1 cellular context compared by ENCODE assay signal in the genomic region with DNA sequence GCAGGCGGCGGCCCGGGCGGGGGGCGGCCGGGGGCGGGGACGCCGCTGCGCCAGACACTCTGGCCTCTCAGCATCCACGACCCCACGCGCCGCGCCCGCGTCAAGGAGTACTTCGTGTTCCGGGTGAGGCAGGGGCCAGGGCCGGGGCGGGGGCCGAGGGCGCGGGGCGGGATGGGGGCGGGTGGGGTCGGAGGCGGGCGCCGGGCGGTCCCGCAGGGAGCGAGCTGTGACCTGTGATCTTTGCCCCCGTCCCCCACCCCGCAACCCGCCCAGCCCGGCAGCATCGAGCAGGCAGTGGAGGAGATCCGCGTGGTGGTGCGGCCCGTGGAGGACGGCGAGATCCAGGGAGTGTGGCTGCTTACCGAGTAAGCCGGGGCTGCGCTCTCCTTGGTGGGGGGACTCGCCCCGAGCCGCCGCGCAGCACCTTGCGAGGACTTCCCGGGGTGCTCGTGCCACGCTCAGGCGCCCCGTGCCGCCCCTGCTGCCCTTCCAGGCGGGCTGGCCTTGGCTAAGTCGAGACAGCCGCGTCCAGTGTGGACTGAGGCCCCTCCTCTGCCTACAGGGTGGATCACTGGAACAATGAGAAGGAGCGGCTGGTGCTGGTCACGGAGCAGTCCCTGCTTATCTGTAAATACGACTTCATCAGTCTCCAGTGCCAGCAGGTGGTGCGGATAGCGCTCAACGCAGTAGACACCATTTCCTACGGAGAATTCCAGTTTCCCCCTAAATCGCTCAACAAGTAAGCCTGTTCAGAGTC.
A peak's percentile ranks its signal among the peaks of the same experiment; 100 is the strongest.
TF ChIP-seq lines count a peak whose summit lies in the region.

No MANE protein-coding gene starts in this region.

TF ChIP-seq in HepG2, 621 proteins besides CTCF, POLR2A, EP300 and RAD21 (continues in another document):
- TF ChIP-seq ZSCAN22 (CRISPR knock-in tag; IDR thresholded peaks at IDR 0.05), result no peak
- no peak for TF ChIP-seq ZBTB43 (CRISPR knock-in tag; conservative IDR thresholded peaks at IDR 0.05)
- no peak for TF ChIP-seq DPF2 (CRISPR knock-in tag; IDR thresholded peaks at IDR 0.05; ENCODE audit: borderline replicate concordance, low read depth)
- no peak for TF ChIP-seq SP140L (CRISPR knock-in tag; IDR thresholded peaks at IDR 0.05; ENCODE audit: borderline replicate concordance)
- no peak for TF ChIP-seq NBN (conservative IDR thresholded peaks at IDR 0.05)
- no peak for TF ChIP-seq ZNF337 (CRISPR knock-in tag; IDR thresholded peaks at IDR 0.05; ENCODE audit: borderline replicate concordance, low read depth)
- no peak for TF ChIP-seq ZBTB49 (CRISPR knock-in tag; IDR thresholded peaks at IDR 0.05; ENCODE audit: borderline replicate concordance)
- TF ChIP-seq FOXA1 (IDR thresholded peaks at IDR 0.05), result no peak
- peak; percentile 52 for TF ChIP-seq FOXA1 (CRISPR knock-in tag; IDR thresholded peaks at IDR 0.05)
- no peak for TF ChIP-seq SOX13 (IDR thresholded peaks at IDR 0.05)
- peak in 1 of 2 experiments; percentile 62; a peak in 2 of 4 replicates for TF ChIP-seq SOX13 (CRISPR knock-in tag; conservative IDR thresholded peaks at IDR 0.05 in 1 of 2, IDR thresholded peaks at IDR 0.05 in 1 of 2)
- TF ChIP-seq SRY (CRISPR knock-in tag; IDR thresholded peaks at IDR 0.05), result no peak
- no peak; the same call in 1 of the 2 replicates for TF ChIP-seq ZNF792 (CRISPR knock-in tag; IDR thresholded peaks at IDR 0.05)
- TF ChIP-seq SOX6 (IDR thresholded peaks at IDR 0.05), result no peak
- TF ChIP-seq SOX6 (CRISPR knock-in tag; IDR thresholded peaks at IDR 0.05), result peak; percentile 78
- no peak for TF ChIP-seq RFX3 (CRISPR knock-in tag; IDR thresholded peaks at IDR 0.05)
- TF ChIP-seq MYNN (CRISPR knock-in tag; IDR thresholded peaks at IDR 0.05; ENCODE audit: low read depth), result no peak
- TF ChIP-seq ZNF10 (CRISPR knock-in tag; IDR thresholded peaks at IDR 0.05; ENCODE audit: borderline replicate concordance, low read depth), result no peak
- TF ChIP-seq ZNF431 (CRISPR knock-in tag; IDR thresholded peaks at IDR 0.05; ENCODE audit: borderline replicate concordance, low read depth), result no peak
- TF ChIP-seq RBAK (CRISPR knock-in tag; IDR thresholded peaks at IDR 0.05), result no peak
- no peak for TF ChIP-seq ATM (IDR thresholded peaks at IDR 0.05; ENCODE audit: borderline replicate concordance)
- TF ChIP-seq ZNF329 (CRISPR knock-in tag; IDR thresholded peaks at IDR 0.05; ENCODE audit: low read depth), result no peak
- TF ChIP-seq E2F2 (CRISPR knock-in tag; IDR thresholded peaks at IDR 0.05; ENCODE audit: borderline replicate concordance), result no peak
- no peak for TF ChIP-seq SSRP1 (CRISPR knock-in tag; IDR thresholded peaks at IDR 0.05)
- TF ChIP-seq, protein P1, sequence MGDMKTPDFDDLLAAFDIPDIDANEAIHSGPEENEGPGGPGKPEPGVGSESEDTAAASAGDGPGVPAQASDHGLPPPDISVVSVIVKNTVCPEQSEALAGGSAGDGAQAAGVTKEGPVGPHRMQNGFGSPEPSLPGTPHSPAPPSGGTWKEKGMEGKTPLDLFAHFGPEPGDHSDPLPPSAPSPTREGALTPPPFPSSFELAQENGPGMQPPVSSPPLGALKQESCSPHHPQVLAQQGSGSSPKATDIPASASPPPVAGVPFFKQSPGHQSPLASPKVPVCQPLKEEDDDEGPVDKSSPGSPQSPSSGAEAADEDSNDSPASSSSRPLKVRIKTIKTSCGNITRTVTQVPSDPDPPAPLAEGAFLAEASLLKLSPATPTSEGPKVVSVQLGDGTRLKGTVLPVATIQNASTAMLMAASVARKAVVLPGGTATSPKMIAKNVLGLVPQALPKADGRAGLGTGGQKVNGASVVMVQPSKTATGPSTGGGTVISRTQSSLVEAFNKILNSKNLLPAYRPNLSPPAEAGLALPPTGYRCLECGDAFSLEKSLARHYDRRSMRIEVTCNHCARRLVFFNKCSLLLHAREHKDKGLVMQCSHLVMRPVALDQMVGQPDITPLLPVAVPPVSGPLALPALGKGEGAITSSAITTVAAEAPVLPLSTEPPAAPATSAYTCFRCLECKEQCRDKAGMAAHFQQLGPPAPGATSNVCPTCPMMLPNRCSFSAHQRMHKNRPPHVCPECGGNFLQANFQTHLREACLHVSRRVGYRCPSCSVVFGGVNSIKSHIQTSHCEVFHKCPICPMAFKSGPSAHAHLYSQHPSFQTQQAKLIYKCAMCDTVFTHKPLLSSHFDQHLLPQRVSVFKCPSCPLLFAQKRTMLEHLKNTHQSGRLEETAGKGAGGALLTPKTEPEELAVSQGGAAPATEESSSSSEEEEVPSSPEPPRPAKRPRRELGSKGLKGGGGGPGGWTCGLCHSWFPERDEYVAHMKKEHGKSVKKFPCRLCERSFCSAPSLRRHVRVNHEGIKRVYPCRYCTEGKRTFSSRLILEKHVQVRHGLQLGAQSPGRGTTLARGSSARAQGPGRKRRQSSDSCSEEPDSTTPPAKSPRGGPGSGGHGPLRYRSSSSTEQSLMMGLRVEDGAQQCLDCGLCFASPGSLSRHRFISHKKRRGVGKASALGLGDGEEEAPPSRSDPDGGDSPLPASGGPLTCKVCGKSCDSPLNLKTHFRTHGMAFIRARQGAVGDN (CRISPR knock-in tag; IDR thresholded peaks at IDR 0.05), result peak; percentile 91
- 0 out of 2 replicates have a peak, but pooled peaks have one; percentile 30 for TF ChIP-seq SP2 (CRISPR knock-in tag; IDR thresholded peaks at IDR 0.05)
- no peak for TF ChIP-seq ELF3 (CRISPR knock-in tag; IDR thresholded peaks at IDR 0.05)
- TF ChIP-seq ZNF34 (CRISPR knock-in tag; IDR thresholded peaks at IDR 0.05; ENCODE audit: borderline replicate concordance), result no peak
- TF ChIP-seq ZNF562 (CRISPR knock-in tag; IDR thresholded peaks at IDR 0.05; ENCODE audit: borderline replicate concordance), result no peak
- TF ChIP-seq, protein P2, sequence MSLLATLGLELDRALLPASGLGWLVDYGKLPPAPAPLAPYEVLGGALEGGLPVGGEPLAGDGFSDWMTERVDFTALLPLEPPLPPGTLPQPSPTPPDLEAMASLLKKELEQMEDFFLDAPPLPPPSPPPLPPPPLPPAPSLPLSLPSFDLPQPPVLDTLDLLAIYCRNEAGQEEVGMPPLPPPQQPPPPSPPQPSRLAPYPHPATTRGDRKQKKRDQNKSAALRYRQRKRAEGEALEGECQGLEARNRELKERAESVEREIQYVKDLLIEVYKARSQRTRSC (CRISPR knock-in tag; IDR thresholded peaks at IDR 0.05; ENCODE audit: low read depth), result no peak
- TF ChIP-seq, protein P3, sequence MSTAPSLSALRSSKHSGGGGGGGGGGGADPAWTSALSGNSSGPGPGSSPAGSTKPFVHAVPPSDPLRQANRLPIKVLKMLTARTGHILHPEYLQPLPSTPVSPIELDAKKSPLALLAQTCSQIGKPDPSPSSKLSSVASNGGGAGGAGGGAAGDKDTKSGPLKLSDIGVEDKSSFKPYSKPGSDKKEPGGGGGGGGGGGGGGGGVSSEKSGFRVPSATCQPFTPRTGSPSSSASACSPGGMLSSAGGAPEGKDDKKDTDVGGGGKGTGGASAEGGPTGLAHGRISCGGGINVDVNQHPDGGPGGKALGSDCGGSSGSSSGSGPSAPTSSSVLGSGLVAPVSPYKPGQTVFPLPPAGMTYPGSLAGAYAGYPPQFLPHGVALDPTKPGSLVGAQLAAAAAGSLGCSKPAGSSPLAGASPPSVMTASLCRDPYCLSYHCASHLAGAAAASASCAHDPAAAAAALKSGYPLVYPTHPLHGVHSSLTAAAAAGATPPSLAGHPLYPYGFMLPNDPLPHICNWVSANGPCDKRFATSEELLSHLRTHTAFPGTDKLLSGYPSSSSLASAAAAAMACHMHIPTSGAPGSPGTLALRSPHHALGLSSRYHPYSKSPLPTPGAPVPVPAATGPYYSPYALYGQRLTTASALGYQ (CRISPR knock-in tag; IDR thresholded peaks at IDR 0.05), result no peak
- TF ChIP-seq CBX1 (IDR thresholded peaks at IDR 0.05; ENCODE audit: low read depth), result no peak
- TF ChIP-seq PLRG1 (conservative IDR thresholded peaks at IDR 0.05), result no peak
- TF ChIP-seq SALL2 (CRISPR knock-in tag; IDR thresholded peaks at IDR 0.05), result no peak
- TF ChIP-seq ZNF501 (CRISPR knock-in tag; IDR thresholded peaks at IDR 0.05), result no peak
- TF ChIP-seq ZBTB7A (CRISPR knock-in tag; IDR thresholded peaks at IDR 0.05), result no peak; the same call in 1 of the 2 replicates
- TF ChIP-seq ZNF460 (CRISPR knock-in tag; IDR thresholded peaks at IDR 0.05; ENCODE audit: borderline replicate concordance), result no peak
- TF ChIP-seq MTF1 (CRISPR knock-in tag; IDR thresholded peaks at IDR 0.05), result no peak
- 0 out of 2 replicates have a peak, but pooled peaks have one; percentile 58 for TF ChIP-seq ZNF33B (CRISPR knock-in tag; IDR thresholded peaks at IDR 0.05)
- TF ChIP-seq SMYD3 (CRISPR knock-in tag; IDR thresholded peaks at IDR 0.05), result no peak
- no peak for TF ChIP-seq MLXIP (CRISPR knock-in tag; IDR thresholded peaks at IDR 0.05; ENCODE audit: borderline replicate concordance)
- TF ChIP-seq GTF2F1 (IDR thresholded peaks at IDR 0.05; ENCODE audit: low read length), result no peak
- 0 out of 2 replicates have a peak, but pooled peaks have one; percentile 48 for TF ChIP-seq ESRRA (CRISPR knock-in tag; IDR thresholded peaks at IDR 0.05; ENCODE audit: low read depth)
- TF ChIP-seq FOXK1 (CRISPR knock-in tag; IDR thresholded peaks at IDR 0.05; ENCODE audit: borderline replicate concordance, low read depth), result no peak
- TF ChIP-seq, protein P4, sequence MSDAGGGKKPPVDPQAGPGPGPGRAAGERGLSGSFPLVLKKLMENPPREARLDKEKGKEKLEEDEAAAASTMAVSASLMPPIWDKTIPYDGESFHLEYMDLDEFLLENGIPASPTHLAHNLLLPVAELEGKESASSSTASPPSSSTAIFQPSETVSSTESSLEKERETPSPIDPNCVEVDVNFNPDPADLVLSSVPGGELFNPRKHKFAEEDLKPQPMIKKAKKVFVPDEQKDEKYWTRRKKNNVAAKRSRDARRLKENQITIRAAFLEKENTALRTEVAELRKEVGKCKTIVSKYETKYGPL (CRISPR knock-in tag; IDR thresholded peaks at IDR 0.05), result no peak
- no peak for TF ChIP-seq ZNF775 (CRISPR knock-in tag; IDR thresholded peaks at IDR 0.05; ENCODE audit: borderline replicate concordance)
- no peak for TF ChIP-seq ZBTB33 (CRISPR knock-in tag; IDR thresholded peaks at IDR 0.05)
